ENCODE assay signal across 14 cellular contexts in genomic region chr10:46539596-46540411, GRCh38. TPM values are rescaled to one million over a fixed set of nuclear protein-coding genes. Genes with fewer than 3 reads are reported as not detected.
DNase-seq lines count a peak whose midpoint lies in the region; ATAC-seq and TF ChIP-seq lines count a peak whose summit lies in the region.
"Had no signal": no experiment of that assay in that cellular context is flagged by ENCODE, and none has a peak within 500 bp of the region (broad histone marks: within the 10 kb centered on the region; RNA-seq: fewer than 3 reads in every experiment).

No MANE protein-coding gene starts in this region.

- no peaks in the 10 kb centered on the region for H3K4me1 ChIP-seq in RWPE2 (ENCODE audit: insufficient read depth, poor library complexity, severe bottlenecking)

- ATAC-seq in RWPE2 (ENCODE audit: low read depth) (no peak), HG02588 (IDR thresholded peaks at IDR 0.05; ENCODE audit: unreplicated experiment) (no peak)

- no peak overlapping the region for H3K27ac ChIP-seq in RWPE2 (ENCODE audit: poor library complexity, severe bottlenecking)
- H3K27ac ChIP-seq: HL-60 had no signal

- no peak overlapping the region for H3K4me3 ChIP-seq in RWPE2 (ENCODE audit: severe bottlenecking)

- peak; percentile 62 for DNase-seq in ELR (ENCODE audit: low read depth)
- peak; percentile 33 for DNase-seq in RWPE2 (ENCODE audit: low spot score)
- peak; percentile 91 for DNase-seq in hepatic stellate cell (ENCODE audit: low spot score)
- peak in 7 of 10 donors; percentile 2 to 57 (median 20) for DNase-seq in posterior cingulate gyrus
- no peak for DNase-seq in NCI-H446 treated with DMSO at 0.1 percent for 48 hours (lab: John Stamatoyannopoulos, UW)
- DNase-seq in NCI-H2029 treated with DMSO at 0.1 percent for 48 hours (lab: John Stamatoyannopoulos, UW) = no peak
- no peak for DNase-seq in occipital lobe (lab: John Stamatoyannopoulos, UW)
- DNase-seq: activated CD4-positive, alpha-beta T cell treated with anti-CD3 and anti-CD28 coated beads, Interleukin-2, amount 50 U/mL, for 1 hour; hypothalamus; NCI-H1694; retina; SHP77 had no signal

- H3K9me3 ChIP-seq in RWPE2 (ENCODE audit: severe bottlenecking) = no peaks in the 10 kb centered on the region

- H3K27me3 ChIP-seq in RWPE2 (ENCODE audit: insufficient read depth, poor library complexity, severe bottlenecking) = no peaks in the 10 kb centered on the region

- no peaks in the 10 kb centered on the region for H3K36me3 ChIP-seq in RWPE2 (ENCODE audit: low read depth)

- intact Hi-C loops in posterior cingulate gyrus (cut with DNase I) = no loop called here

- no peak for TF ChIP-seq CTCF in RWPE2 (IDR thresholded peaks at IDR 0.05; ENCODE audit: poor library complexity, severe bottlenecking)

RNA-seq across cellular contexts. Expression of gene GPRIN2, which starts 16.7 kb away (rescaled TPM):
- total RNA-seq in occipital lobe = 19.3 TPM

RNA-seq across cellular contexts. Expression of gene SYT15, which starts 39.1 kb away (rescaled TPM):
- 0.47 TPM for total RNA-seq in occipital lobe

Comparison
In these comparisons a context has a peak if more than half of its experiments do, and no peak if none do; other contexts are left out.
1. DNase-seq: peak in ELR (single experiment), RWPE2 (single experiment), hepatic stellate cell (single experiment) and posterior cingulate gyrus (7 of 10); none in NCI-H446 treated with DMSO at 0.1 percent for 48 hours (single experiment), NCI-H2029 treated with DMSO at 0.1 percent for 48 hours (single experiment) and occipital lobe (single experiment).